In the genomic region with DNA sequence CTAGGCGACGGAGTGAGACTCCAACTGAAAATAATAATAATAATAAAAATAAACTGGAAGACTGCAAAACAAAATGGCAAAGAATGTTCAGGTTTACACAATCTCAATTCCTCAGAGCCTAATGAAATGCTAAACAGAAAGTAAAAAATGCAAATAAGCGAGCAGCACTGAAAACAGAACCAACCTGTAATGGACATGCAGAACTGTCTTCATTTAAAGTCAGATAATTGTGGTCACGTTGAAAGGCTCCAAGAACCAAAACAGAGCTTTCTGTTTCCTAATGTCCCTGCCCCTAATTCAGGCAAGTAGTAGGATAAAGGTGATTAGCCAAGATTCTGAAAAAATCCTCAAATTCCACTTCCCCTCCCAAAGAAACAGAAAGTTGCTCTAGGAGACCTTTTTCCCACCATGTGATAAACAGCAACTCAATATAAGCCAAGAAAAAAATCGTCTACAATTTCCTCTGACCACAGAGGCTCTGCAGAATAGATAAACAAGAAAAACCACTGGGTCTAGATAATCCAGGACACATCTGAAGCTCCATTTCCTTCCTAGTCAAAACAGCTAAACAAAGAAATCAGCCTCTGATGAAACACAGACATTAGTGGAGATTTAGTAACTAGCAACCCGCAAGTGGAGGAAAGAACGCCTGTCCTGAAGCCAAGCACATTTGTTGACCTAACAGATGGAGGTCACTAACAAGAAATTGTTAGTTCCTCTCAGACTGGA, we compare ENCODE assay signal across 1 cellular context.
TF ChIP-seq lines count a peak whose summit lies in the region.

No MANE protein-coding gene starts in this region.

TF ChIP-seq in GM12878, 131 proteins besides CTCF, POLR2A, EP300 and RAD21 (continued from another document and continues in another):
- TF ChIP-seq, protein P1, sequence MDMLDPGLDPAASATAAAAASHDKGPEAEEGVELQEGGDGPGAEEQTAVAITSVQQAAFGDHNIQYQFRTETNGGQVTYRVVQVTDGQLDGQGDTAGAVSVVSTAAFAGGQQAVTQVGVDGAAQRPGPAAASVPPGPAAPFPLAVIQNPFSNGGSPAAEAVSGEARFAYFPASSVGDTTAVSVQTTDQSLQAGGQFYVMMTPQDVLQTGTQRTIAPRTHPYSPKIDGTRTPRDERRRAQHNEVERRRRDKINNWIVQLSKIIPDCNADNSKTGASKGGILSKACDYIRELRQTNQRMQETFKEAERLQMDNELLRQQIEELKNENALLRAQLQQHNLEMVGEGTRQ (IDR thresholded peaks at IDR 0.05; ENCODE audit: borderline replicate concordance, low read depth, low read length), result no peak
- TF ChIP-seq, protein P2, sequence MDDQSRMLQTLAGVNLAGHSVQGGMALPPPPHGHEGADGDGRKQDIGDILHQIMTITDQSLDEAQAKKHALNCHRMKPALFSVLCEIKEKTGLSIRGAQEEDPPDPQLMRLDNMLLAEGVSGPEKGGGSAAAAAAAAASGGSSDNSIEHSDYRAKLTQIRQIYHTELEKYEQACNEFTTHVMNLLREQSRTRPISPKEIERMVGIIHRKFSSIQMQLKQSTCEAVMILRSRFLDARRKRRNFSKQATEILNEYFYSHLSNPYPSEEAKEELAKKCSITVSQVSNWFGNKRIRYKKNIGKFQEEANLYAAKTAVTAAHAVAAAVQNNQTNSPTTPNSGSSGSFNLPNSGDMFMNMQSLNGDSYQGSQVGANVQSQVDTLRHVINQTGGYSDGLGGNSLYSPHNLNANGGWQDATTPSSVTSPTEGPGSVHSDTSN (IDR thresholded peaks at IDR 0.05; ENCODE audit: insufficient replicate concordance, low read depth, low read length), result no peak
- no peak for TF ChIP-seq JUND (IDR thresholded peaks at IDR 0.05; ENCODE audit: low read depth, low read length)
- TF ChIP-seq, protein P3, sequence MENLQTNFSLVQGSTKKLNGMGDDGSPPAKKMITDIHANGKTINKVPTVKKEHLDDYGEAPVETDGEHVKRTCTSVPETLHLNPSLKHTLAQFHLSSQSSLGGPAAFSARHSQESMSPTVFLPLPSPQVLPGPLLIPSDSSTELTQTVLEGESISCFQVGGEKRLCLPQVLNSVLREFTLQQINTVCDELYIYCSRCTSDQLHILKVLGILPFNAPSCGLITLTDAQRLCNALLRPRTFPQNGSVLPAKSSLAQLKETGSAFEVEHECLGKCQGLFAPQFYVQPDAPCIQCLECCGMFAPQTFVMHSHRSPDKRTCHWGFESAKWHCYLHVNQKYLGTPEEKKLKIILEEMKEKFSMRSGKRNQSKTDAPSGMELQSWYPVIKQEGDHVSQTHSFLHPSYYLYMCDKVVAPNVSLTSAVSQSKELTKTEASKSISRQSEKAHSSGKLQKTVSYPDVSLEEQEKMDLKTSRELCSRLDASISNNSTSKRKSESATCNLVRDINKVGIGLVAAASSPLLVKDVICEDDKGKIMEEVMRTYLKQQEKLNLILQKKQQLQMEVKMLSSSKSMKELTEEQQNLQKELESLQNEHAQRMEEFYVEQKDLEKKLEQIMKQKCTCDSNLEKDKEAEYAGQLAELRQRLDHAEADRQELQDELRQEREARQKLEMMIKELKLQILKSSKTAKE (IDR thresholded peaks at IDR 0.05; ENCODE audit: low read depth, poor library complexity, severe bottlenecking), result peak; percentile 41
- no peak for TF ChIP-seq RCOR1 (conservative IDR thresholded peaks at IDR 0.05; ENCODE audit: low read depth, low read length)
- TF ChIP-seq, protein P4, sequence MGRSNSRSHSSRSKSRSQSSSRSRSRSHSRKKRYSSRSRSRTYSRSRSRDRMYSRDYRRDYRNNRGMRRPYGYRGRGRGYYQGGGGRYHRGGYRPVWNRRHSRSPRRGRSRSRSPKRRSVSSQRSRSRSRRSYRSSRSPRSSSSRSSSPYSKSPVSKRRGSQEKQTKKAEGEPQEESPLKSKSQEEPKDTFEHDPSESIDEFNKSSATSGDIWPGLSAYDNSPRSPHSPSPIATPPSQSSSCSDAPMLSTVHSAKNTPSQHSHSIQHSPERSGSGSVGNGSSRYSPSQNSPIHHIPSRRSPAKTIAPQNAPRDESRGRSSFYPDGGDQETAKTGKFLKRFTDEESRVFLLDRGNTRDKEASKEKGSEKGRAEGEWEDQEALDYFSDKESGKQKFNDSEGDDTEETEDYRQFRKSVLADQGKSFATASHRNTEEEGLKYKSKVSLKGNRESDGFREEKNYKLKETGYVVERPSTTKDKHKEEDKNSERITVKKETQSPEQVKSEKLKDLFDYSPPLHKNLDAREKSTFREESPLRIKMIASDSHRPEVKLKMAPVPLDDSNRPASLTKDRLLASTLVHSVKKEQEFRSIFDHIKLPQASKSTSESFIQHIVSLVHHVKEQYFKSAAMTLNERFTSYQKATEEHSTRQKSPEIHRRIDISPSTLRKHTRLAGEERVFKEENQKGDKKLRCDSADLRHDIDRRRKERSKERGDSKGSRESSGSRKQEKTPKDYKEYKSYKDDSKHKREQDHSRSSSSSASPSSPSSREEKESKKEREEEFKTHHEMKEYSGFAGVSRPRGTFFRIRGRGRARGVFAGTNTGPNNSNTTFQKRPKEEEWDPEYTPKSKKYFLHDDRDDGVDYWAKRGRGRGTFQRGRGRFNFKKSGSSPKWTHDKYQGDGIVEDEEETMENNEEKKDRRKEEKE (IDR thresholded peaks at IDR 0.05), result no peak
- no peak for TF ChIP-seq EZH2 (IDR thresholded peaks at IDR 0.05; ENCODE audit: borderline replicate concordance, control insufficient read depth, low read depth, low read length)
- TF ChIP-seq, protein P5, sequence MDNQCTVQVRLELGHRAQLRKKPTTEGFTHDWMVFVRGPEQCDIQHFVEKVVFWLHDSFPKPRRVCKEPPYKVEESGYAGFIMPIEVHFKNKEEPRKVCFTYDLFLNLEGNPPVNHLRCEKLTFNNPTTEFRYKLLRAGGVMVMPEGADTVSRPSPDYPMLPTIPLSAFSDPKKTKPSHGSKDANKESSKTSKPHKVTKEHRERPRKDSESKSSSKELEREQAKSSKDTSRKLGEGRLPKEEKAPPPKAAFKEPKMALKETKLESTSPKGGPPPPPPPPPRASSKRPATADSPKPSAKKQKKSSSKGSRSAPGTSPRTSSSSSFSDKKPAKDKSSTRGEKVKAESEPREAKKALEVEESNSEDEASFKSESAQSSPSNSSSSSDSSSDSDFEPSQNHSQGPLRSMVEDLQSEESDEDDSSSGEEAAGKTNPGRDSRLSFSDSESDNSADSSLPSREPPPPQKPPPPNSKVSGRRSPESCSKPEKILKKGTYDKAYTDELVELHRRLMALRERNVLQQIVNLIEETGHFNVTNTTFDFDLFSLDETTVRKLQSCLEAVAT (IDR thresholded peaks at IDR 0.05), result peak; percentile 70
- TF ChIP-seq ETV6 (conservative IDR thresholded peaks at IDR 0.05 in 1 of 2, IDR thresholded peaks at IDR 0.05 in 1 of 2; ENCODE audit: borderline replicate concordance in 1 of 2, low read depth in 1 of 2), result no peak
- TF ChIP-seq SMAD1 (IDR thresholded peaks at IDR 0.05; ENCODE audit: low read depth, partially characterized antibody), result no peak
- TF ChIP-seq, protein P6, sequence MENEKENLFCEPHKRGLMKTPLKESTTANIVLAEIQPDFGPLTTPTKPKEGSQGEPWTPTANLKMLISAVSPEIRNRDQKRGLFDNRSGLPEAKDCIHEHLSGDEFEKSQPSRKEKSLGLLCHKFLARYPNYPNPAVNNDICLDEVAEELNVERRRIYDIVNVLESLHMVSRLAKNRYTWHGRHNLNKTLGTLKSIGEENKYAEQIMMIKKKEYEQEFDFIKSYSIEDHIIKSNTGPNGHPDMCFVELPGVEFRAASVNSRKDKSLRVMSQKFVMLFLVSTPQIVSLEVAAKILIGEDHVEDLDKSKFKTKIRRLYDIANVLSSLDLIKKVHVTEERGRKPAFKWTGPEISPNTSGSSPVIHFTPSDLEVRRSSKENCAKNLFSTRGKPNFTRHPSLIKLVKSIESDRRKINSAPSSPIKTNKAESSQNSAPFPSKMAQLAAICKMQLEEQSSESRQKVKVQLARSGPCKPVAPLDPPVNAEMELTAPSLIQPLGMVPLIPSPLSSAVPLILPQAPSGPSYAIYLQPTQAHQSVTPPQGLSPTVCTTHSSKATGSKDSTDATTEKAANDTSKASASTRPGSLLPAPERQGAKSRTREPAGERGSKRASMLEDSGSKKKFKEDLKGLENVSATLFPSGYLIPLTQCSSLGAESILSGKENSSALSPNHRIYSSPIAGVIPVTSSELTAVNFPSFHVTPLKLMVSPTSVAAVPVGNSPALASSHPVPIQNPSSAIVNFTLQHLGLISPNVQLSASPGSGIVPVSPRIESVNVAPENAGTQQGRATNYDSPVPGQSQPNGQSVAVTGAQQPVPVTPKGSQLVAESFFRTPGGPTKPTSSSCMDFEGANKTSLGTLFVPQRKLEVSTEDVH (IDR thresholded peaks at IDR 0.05; ENCODE audit: low read depth, partially characterized antibody), result no peak
- TF ChIP-seq BMI1 (IDR thresholded peaks at IDR 0.05; ENCODE audit: borderline replicate concordance), result no peak
- TF ChIP-seq, protein P7, sequence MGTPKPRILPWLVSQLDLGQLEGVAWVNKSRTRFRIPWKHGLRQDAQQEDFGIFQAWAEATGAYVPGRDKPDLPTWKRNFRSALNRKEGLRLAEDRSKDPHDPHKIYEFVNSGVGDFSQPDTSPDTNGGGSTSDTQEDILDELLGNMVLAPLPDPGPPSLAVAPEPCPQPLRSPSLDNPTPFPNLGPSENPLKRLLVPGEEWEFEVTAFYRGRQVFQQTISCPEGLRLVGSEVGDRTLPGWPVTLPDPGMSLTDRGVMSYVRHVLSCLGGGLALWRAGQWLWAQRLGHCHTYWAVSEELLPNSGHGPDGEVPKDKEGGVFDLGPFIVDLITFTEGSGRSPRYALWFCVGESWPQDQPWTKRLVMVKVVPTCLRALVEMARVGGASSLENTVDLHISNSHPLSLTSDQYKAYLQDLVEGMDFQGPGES (IDR thresholded peaks at IDR 0.05), result no peak
- peak in 1 of 2 experiments; percentile 31; a peak in 2 of 4 replicates for TF ChIP-seq IKZF2 (IDR thresholded peaks at IDR 0.05)
- no peak for TF ChIP-seq WRNIP1 (IDR thresholded peaks at IDR 0.05; ENCODE audit: borderline replicate concordance, low read depth, low read length)
- TF ChIP-seq, protein P8, sequence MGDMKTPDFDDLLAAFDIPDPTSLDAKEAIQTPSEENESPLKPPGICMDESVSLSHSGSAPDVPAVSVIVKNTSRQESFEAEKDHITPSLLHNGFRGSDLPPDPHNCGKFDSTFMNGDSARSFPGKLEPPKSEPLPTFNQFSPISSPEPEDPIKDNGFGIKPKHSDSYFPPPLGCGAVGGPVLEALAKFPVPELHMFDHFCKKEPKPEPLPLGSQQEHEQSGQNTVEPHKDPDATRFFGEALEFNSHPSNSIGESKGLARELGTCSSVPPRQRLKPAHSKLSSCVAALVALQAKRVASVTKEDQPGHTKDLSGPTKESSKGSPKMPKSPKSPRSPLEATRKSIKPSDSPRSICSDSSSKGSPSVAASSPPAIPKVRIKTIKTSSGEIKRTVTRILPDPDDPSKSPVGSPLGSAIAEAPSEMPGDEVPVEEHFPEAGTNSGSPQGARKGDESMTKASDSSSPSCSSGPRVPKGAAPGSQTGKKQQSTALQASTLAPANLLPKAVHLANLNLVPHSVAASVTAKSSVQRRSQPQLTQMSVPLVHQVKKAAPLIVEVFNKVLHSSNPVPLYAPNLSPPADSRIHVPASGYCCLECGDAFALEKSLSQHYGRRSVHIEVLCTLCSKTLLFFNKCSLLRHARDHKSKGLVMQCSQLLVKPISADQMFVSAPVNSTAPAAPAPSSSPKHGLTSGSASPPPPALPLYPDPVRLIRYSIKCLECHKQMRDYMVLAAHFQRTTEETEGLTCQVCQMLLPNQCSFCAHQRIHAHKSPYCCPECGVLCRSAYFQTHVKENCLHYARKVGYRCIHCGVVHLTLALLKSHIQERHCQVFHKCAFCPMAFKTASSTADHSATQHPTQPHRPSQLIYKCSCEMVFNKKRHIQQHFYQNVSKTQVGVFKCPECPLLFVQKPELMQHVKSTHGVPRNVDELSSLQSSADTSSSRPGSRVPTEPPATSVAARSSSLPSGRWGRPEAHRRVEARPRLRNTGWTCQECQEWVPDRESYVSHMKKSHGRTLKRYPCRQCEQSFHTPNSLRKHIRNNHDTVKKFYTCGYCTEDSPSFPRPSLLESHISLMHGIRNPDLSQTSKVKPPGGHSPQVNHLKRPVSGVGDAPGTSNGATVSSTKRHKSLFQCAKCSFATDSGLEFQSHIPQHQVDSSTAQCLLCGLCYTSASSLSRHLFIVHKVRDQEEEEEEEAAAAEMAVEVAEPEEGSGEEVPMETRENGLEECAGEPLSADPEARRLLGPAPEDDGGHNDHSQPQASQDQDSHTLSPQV (IDR thresholded peaks at IDR 0.05), result no peak
- no peak for TF ChIP-seq POLR2AphosphoS2 (IDR thresholded peaks at IDR 0.05; ENCODE audit: low read depth, low read length)
- no peak for TF ChIP-seq EED (IDR thresholded peaks at IDR 0.05; ENCODE audit: low read depth)
- no peak for TF ChIP-seq IKZF1 (conservative IDR thresholded peaks at IDR 0.05)
- TF ChIP-seq GATAD2B (conservative IDR thresholded peaks at IDR 0.05; ENCODE audit: low read depth), result no peak
- TF ChIP-seq TCF7 (IDR thresholded peaks at IDR 0.05; ENCODE audit: borderline replicate concordance), result no peak
- TF ChIP-seq POU2F2 (IDR thresholded peaks at IDR 0.05; ENCODE audit: borderline replicate concordance, low read depth, low read length), result peak; percentile 65; the same call in 1 of the 3 replicates
- TF ChIP-seq TCF3 (IDR thresholded peaks at IDR 0.05; ENCODE audit: borderline replicate concordance, insufficient read depth, low read depth, low read length), result no peak
- TF ChIP-seq, protein P9, sequence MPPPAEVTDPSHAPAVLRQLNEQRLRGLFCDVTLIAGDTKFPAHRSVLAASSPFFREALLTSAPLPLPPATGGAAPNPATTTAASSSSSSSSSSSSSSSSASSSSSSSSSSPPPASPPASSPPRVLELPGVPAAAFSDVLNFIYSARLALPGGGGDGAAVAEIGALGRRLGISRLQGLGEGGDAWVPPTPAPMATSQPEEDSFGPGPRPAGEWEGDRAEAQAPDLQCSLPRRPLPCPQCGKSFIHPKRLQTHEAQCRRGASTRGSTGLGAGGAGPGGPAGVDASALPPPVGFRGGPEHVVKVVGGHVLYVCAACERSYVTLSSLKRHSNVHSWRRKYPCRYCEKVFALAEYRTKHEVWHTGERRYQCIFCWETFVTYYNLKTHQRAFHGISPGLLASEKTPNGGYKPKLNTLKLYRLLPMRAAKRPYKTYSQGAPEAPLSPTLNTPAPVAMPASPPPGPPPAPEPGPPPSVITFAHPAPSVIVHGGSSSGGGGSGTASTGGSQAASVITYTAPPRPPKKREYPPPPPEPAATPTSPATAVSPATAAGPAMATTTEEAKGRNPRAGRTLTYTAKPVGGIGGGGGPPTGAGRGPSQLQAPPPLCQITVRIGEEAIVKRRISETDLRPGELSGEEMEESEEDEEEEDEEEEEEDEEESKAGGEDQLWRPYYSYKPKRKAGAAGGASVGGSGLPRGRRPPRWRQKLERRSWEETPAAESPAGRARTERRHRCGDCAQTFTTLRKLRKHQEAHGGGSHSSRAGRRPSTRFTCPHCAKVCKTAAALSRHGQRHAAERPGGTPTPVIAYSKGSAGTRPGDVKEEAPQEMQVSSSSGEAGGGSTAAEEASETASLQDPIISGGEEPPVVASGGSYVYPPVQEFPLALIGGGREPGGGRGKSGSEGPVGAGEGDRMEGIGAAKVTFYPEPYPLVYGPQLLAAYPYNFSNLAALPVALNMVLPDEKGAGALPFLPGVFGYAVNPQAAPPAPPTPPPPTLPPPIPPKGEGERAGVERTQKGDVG (CRISPR knock-in tag; IDR thresholded peaks at IDR 0.05), result no peak
